ENCODE assay signal across 1 cellular context in the genomic region with DNA sequence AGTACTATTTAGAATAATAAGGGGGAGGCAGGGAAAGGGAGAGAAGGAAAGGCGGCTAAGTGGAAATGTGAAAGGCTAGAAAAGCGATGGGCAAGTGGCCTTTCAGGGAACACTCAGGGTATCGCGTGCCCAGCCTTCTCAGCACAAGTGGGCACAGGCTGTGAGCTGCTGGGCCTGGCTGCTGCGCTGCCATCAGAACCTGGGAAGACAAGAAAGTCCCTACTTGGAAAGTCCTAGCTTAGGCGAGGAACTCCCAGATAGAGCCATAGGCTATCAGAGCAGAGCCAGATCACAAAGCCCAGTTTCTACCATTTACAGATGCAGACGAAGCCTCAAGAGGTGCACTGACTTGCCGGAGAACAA.
TF ChIP-seq lines count a peak whose summit lies in the region.

No MANE protein-coding gene starts in this region.

TF ChIP-seq in HepG2, 621 proteins besides CTCF, POLR2A, EP300 and RAD21:
- TF ChIP-seq, protein P1, sequence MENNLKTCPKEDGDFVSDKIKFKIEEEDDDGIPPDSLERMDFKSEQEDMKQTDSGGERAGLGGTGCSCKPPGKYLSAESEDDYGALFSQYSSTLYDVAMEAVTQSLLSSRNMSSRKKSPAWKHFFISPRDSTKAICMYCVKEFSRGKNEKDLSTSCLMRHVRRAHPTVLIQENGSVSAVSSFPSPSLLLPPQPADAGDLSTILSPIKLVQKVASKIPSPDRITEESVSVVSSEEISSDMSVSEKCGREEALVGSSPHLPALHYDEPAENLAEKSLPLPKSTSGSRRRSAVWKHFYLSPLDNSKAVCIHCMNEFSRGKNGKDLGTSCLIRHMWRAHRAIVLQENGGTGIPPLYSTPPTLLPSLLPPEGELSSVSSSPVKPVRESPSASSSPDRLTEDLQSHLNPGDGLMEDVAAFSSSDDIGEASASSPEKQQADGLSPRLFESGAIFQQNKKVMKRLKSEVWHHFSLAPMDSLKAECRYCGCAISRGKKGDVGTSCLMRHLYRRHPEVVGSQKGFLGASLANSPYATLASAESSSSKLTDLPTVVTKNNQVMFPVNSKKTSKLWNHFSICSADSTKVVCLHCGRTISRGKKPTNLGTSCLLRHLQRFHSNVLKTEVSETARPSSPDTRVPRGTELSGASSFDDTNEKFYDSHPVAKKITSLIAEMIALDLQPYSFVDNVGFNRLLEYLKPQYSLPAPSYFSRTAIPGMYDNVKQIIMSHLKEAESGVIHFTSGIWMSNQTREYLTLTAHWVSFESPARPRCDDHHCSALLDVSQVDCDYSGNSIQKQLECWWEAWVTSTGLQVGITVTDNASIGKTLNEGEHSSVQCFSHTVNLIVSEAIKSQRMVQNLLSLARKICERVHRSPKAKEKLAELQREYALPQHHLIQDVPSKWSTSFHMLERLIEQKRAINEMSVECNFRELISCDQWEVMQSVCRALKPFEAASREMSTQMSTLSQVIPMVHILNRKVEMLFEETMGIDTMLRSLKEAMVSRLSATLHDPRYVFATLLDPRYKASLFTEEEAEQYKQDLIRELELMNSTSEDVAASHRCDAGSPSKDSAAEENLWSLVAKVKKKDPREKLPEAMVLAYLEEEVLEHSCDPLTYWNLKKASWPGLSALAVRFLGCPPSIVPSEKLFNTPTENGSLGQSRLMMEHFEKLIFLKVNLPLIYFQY (CRISPR knock-in tag; IDR thresholded peaks at IDR 0.05; ENCODE audit: borderline replicate concordance): no peak
- no peak for TF ChIP-seq MXI1 (IDR thresholded peaks at IDR 0.05; ENCODE audit: borderline replicate concordance, low read depth, low read length)
